ENCODE assay signal across 19 cellular contexts in the genomic region with DNA sequence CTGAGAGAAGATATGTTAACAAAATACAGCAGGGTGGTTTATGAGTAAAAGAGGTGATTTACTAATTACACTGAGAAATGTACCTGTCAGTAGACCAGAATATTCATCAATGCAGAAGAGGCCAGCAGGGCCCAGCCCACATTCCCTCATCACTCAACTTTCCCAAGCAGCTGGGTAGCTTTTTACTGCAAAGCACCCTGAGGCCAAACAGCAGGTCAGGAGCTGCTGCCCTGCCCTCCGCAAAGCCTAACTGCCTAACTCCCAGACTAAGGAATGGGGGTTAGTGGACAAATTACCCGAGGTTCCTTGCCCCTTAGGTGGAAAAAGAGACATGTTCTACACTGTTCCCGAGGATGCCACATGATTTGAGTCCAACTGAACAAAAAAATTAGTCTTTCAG.
DNase-seq lines count a peak whose midpoint lies in the region; ATAC-seq and TF ChIP-seq lines count a peak whose summit lies in the region.
"Had no signal": no experiment of that assay in that cellular context is flagged by ENCODE, and none has a peak within 500 bp of the region (broad histone marks: within the 10 kb centered on the region; RNA-seq: fewer than 3 reads in every experiment).

No MANE protein-coding gene starts in this region.

- peaks cover 35% of the 10 kb centered on the region for H3K4me1 Mint-ChIP-seq in Calu3 (ENCODE audit: low read depth, unreplicated experiment)

- H2AFZ ChIP-seq in OCI-LY1 (ENCODE audit: low read length), result no peak overlapping the region
- H2AFZ ChIP-seq: PC-9 had no signal

- peak overlapping the region; percentile 8 for H3K27ac ChIP-seq in OCI-LY1 (ENCODE audit: low read depth, low read length, poor library complexity, severe bottlenecking)
- H3K27ac ChIP-seq: PC-9 had no signal

- no peak overlapping the region for H3K4me3 Mint-ChIP-seq in Calu3 (ENCODE audit: low read depth, unreplicated experiment)
- H3K4me3 Mint-ChIP-seq: activated CD4-positive, alpha-beta memory T cell treated with anti-CD3 and anti-CD28 coated beads for 36 hours; activated naive CD8-positive, alpha-beta T cell; activated T-cell treated with anti-CD3 and anti-CD28 coated beads, Interleukin-2, amount 50 U/mL, for 4 hours; brain had no signal

- 0 out of 2 replicates have a peak, but pooled peaks cover 3% of the 10 kb centered on the region for H4K20me1 ChIP-seq in OCI-LY1 (ENCODE audit: insufficient read depth, low read length)

- DNase-seq in Calu3 (no peak), renal cortical epithelial cell (ENCODE audit: low read depth) (peak; percentile 47), EL (no peak), mucosa of descending colon (no peak)
- DNase-seq in activated CD4-positive, alpha-beta T cell treated with anti-CD3 and anti-CD28 coated beads, Interleukin-2, amount 50 U/mL, for 48 hours, result no peak
- DNase-seq: activated CD4-positive, alpha-beta memory T cell treated with anti-CD3 and anti-CD28 coated beads for 36 hours; activated T-cell treated with anti-CD3 and anti-CD28 coated beads, Interleukin-2, amount 50 U/mL, for 4 hours; effector CD8-positive, alpha-beta T cell; hypothalamus; naive thymus-derived CD4-positive, alpha-beta T cell; NCI-H1048; NCI-H2107; PC-9 had no signal

- H3K9me3 ChIP-seq in OCI-LY1 (ENCODE audit: low read length), result 0 out of 2 replicates have a peak, but pooled peaks cover 8% of the 10 kb centered on the region
- H3K9me3 ChIP-seq in mucosa of descending colon, result no peaks in the 10 kb centered on the region

- 0 out of 2 replicates have a peak, but pooled peaks cover 4% of the 10 kb centered on the region for H3F3A ChIP-seq in OCI-LY1 (ENCODE audit: insufficient read depth, low read length)

- peaks cover 100% of the 10 kb centered on the region for H3K79me2 ChIP-seq in OCI-LY1 (ENCODE audit: insufficient read depth, low read length)

- H3K36me3 ChIP-seq in OCI-LY1 (ENCODE audit: insufficient read depth, low read length) (peaks cover 88% of the 10 kb centered on the region), mucosa of descending colon (ENCODE audit: low read depth) (no peaks in the 10 kb centered on the region)

- no peak for TF ChIP-seq CTCF in Calu3 (IDR thresholded peaks at IDR 0.05; ENCODE audit: unreplicated experiment)
- no peak for TF ChIP-seq CTCF in OCI-LY1 (IDR thresholded peaks at IDR 0.05; ENCODE audit: low read length)
- no peak for TF ChIP-seq CTCF in mucosa of descending colon (IDR thresholded peaks at IDR 0.05)

- H3K27me3 ChIP-seq in OCI-LY1 (ENCODE audit: insufficient read depth, low read length), result no peaks in the 10 kb centered on the region

- peak overlapping the region; percentile 1 for H3K27ac Mint-ChIP-seq in Calu3 (ENCODE audit: unreplicated experiment)
- H3K27ac Mint-ChIP-seq: activated CD4-positive, alpha-beta memory T cell treated with anti-CD3 and anti-CD28 coated beads for 36 hours; activated naive CD8-positive, alpha-beta T cell had no signal

- CTCF ChIA-PET in Calu3 (lab: Charles Lee), result no interaction called here

- intact Hi-C loops in Calu3 (cut with micrococcal nuclease; ENCODE audit: unreplicated experiment), result no loop called here
- intact Hi-C loops in mucosa of descending colon (cut with DNase I, micrococcal nuclease), result no loop called here

- peaks cover 16% of the 10 kb centered on the region for H3K36me3 Mint-ChIP-seq in Calu3 (ENCODE audit: insufficient read depth, unreplicated experiment)

- peaks cover 26% of the 10 kb centered on the region for H3K4me1 ChIP-seq in OCI-LY1 (ENCODE audit: insufficient read depth, low read length, severe bottlenecking)
- no peaks in the 10 kb centered on the region for H3K4me1 ChIP-seq in mucosa of descending colon (ENCODE audit: low read depth)

- H3K9me2 ChIP-seq in OCI-LY1 (ENCODE audit: low read depth, low read length), result no peaks in the 10 kb centered on the region

- H3K9me3 Mint-ChIP-seq in Calu3 (ENCODE audit: low read depth, unreplicated experiment), result peaks cover 14% of the 10 kb centered on the region

- no peaks in the 10 kb centered on the region for H3K27me3 Mint-ChIP-seq in Calu3 (ENCODE audit: unreplicated experiment)
- H3K27me3 Mint-ChIP-seq: activated CD4-positive, alpha-beta memory T cell treated with anti-CD3 and anti-CD28 coated beads for 36 hours; activated naive CD8-positive, alpha-beta T cell; brain; naive thymus-derived CD4-positive, alpha-beta T cell had no signal

- BruUV-seq in Calu3 (replicated peaks; lab: Mats Ljungman, UMichigan), result no TSS peak

- H3K9ac ChIP-seq in OCI-LY1 (ENCODE audit: low read length), result no peak overlapping the region

- no peak overlapping the region for H3K4me2 ChIP-seq in OCI-LY1 (ENCODE audit: low read length)
- H3K4me2 ChIP-seq: PC-9 had no signal

- ATAC-seq in esophagus mucosa (peak; percentile 20), HG03457 (IDR thresholded peaks at IDR 0.05; ENCODE audit: unreplicated experiment) (no peak), mucosa of descending colon (no peak)
- ATAC-seq: activated T-cell treated with anti-CD3 and anti-CD28 coated beads, Interleukin-2, amount 50 U/mL, for 4 hours; left lobe of liver; naive thymus-derived CD4-positive, alpha-beta T cell had no signal

- H3K4me3 ChIP-seq in OCI-LY1 (ENCODE audit: low read depth, low read length, poor library complexity, severe bottlenecking), result no peak overlapping the region
- H3K4me3 ChIP-seq in mucosa of descending colon, result no peak overlapping the region
- H3K4me3 ChIP-seq: PC-9 had no signal
